Comparison of ENCODE assay signal across 1 cellular context in the genomic region with DNA sequence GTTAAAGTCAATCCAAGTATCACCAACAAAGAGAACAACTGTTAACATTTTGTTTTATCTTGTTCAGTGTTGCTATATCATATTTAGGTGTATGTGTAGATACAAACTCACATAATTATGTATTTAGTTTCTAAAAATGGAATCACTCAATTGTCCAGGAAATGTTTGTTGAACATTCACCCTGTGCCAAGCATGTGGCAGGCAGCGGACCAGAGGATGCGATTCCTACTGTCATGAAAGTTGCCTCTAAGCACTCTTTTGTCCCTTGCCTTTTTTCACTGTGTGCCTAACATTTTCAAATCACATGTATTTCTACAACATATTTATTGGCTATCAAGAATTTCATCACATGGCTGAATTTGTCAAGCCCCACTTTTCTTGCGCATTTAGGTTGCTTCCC.
TF ChIP-seq lines count a peak whose summit lies in the region.

No MANE protein-coding gene starts in this region.

TF ChIP-seq in IMR-90, 13 proteins besides CTCF, POLR2A, EP300 and RAD21:
- TF ChIP-seq MAZ (IDR thresholded peaks at IDR 0.05; ENCODE audit: borderline replicate concordance, low read depth, low read length) (no peak), MAFK (IDR thresholded peaks at IDR 0.05; ENCODE audit: low read depth, low read length) (no peak), CHD1 (IDR thresholded peaks at IDR 0.05; ENCODE audit: low read depth, low read length) (no peak), RFX5 (IDR thresholded peaks at IDR 0.05; ENCODE audit: low read depth, low read length) (no peak), FOS (IDR thresholded peaks at IDR 0.05; ENCODE audit: low read depth, low read length) (no peak), BHLHE40 (IDR thresholded peaks at IDR 0.05; ENCODE audit: low read depth, low read length) (no peak), RCOR1 (IDR thresholded peaks at IDR 0.05; ENCODE audit: insufficient replicate concordance, low read length) (no peak), NFE2L2 (IDR thresholded peaks at IDR 0.05; ENCODE audit: low read depth, low read length) (no peak), CEBPB (IDR thresholded peaks at IDR 0.05; ENCODE audit: low read depth, low read length) (no peak), SMC3 (IDR thresholded peaks at IDR 0.05; ENCODE audit: low read depth, low read length) (no peak)
- TF ChIP-seq, protein P1, sequence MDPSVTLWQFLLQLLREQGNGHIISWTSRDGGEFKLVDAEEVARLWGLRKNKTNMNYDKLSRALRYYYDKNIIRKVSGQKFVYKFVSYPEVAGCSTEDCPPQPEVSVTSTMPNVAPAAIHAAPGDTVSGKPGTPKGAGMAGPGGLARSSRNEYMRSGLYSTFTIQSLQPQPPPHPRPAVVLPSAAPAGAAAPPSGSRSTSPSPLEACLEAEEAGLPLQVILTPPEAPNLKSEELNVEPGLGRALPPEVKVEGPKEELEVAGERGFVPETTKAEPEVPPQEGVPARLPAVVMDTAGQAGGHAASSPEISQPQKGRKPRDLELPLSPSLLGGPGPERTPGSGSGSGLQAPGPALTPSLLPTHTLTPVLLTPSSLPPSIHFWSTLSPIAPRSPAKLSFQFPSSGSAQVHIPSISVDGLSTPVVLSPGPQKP (IDR thresholded peaks at IDR 0.05; ENCODE audit: borderline replicate concordance, low read depth, low read length) = no peak
